ENCODE assay signal across 8 cellular contexts in genomic region chr1:39407496-39407888, GRCh38.
DNase-seq lines count a peak whose midpoint lies in the region; ATAC-seq, FAIRE-seq and TF ChIP-seq lines count a peak whose summit lies in the region.

No MANE protein-coding gene starts in this region.

- H2BK12ac ChIP-seq in H1 (ENCODE audit: low read depth, low read length): no peak overlapping the region
- H2BK12ac ChIP-seq in trophoblast cell (ENCODE audit: low read length): no peak overlapping the region

- no peaks in the 10 kb centered on the region for H3K9me3 ChIP-seq in ES-I3 (ENCODE audit: control insufficient read depth, insufficient read depth, low read length)
- H3K9me3 ChIP-seq in H1 (ENCODE audit: insufficient read depth in 2 of 2, low read depth in 1 of 2, low read length in 1 of 2): no peaks in the 10 kb centered on the region
- no peaks in the 10 kb centered on the region for H3K9me3 ChIP-seq in trophoblast cell (ENCODE audit: insufficient read depth, low read depth, low read length)

- H3K4me2 ChIP-seq in H1 (ENCODE audit: insufficient read depth in 1 of 2, low read depth in 2 of 2, low read length in 2 of 2) (peak overlapping the region; percentile 91 to 97), trophoblast cell (ENCODE audit: low read length) (peak overlapping the region; percentile 83)

- no peak overlapping the region for H4K12ac ChIP-seq in trophoblast cell (ENCODE audit: low read depth, low read length)

- POLR2A ChIA-PET in H1 (lab: Charles Lee; ENCODE audit: partially characterized antibody): interaction anchor here (0.9 to 1.8 kb wide), 3 partner anchors 9 to 417 kb away, joined by 3 to 7 read pairs (median 3); partner anchors contain the start of gene AKIRIN1

- H2AK5ac ChIP-seq in H1 (ENCODE audit: low read depth, low read length) (no peak overlapping the region), trophoblast cell (ENCODE audit: low read length) (no peak overlapping the region)

- intact Hi-C loops in posterior cingulate gyrus (cut with DNase I): loop anchor here (10.0 kb wide), 1 partner anchor 303 kb away; no protein-coding TSS in a partner anchor

- H3K79me2 ChIP-seq in H1 (ENCODE audit: control insufficient read depth in 1 of 2, insufficient read depth in 2 of 2, low read length in 2 of 2) (peaks cover 6 to 29% of the 10 kb centered on the region in 2 experiments), trophoblast cell (ENCODE audit: control insufficient read depth, insufficient read depth, low read length, poor library complexity) (peaks cover 10% of the 10 kb centered on the region)

- no peak overlapping the region for H4K5ac ChIP-seq in H1 (ENCODE audit: insufficient read length, low read depth, low read length)

- no peak for TF ChIP-seq POLR2A in H1 (IDR thresholded peaks at IDR 0.05; ENCODE audit: control extremely low read depth in 1 of 2, low read depth in 2 of 2, low read length in 2 of 2)

- no peak overlapping the region for H3K23ac ChIP-seq in H1 (ENCODE audit: insufficient read length)
- no peak overlapping the region for H3K23ac ChIP-seq in trophoblast cell (ENCODE audit: low read length)

- H3K4me3 ChIP-seq in H1 (ENCODE audit: extremely low read depth in 1 of 4, insufficient read depth in 2 of 4, low read depth in 3 of 4, low read length in 4 of 4) (peak overlapping the region; percentile 73 to 97 (median 84); a peak in 7 of 8 replicates), trophoblast cell (ENCODE audit: low read depth, low read length) (no peak overlapping the region)

- H3K79me1 ChIP-seq in H1 (ENCODE audit: low read depth, low read length) (peaks cover 7% of the 10 kb centered on the region; the same call in 1 of the 2 replicates), trophoblast cell (ENCODE audit: low read length) (peaks cover 12% of the 10 kb centered on the region)

- H3K4ac ChIP-seq in H1 (replicated peaks; ENCODE audit: insufficient read length, low read depth, low read length): no peak overlapping the region
- no peak overlapping the region for H3K4ac ChIP-seq in trophoblast cell (ENCODE audit: low read depth, low read length)

- H4K8ac ChIP-seq in H1 (ENCODE audit: extremely low read depth, insufficient read depth, low read length) (no peak overlapping the region), trophoblast cell (ENCODE audit: low read depth, low read length) (no peak overlapping the region)

- no peak for TF ChIP-seq RAD21 in H1 (IDR thresholded peaks at IDR 0.05 in 1 of 2, conservative IDR thresholded peaks at IDR 0.05 in 1 of 2; ENCODE audit: low read depth in 2 of 2, low read length in 2 of 2)

- 62% methylated on average over 7 of the region's 7 CpGs; no CpG with 5 or more reads in 1 of the 2 experiments for WGBS in H1 (ENCODE audit: extremely low coverage in 1 of 2, insufficient coverage in 1 of 2, insufficient read length in 1 of 2, insufficient replicate concordance in 2 of 2, low coverage in 1 of 2, low lambda C conversion rate in 2 of 2, missing lambda C conversion rate in 1 of 2), 2 experiments
- no CpG with 5 or more reads among the region's 7 CpGs for WGBS in trophoblast cell (ENCODE audit: extremely low coverage, insufficient coverage, insufficient read length)

- H2BK20ac ChIP-seq in H1 (ENCODE audit: low read length): no peak overlapping the region

- H3K27ac ChIP-seq in H1 (ENCODE audit: low read depth, low read length) (no peak overlapping the region), trophoblast cell (ENCODE audit: low read depth, low read length) (peak overlapping the region; percentile 93)

- H3K14ac ChIP-seq in H1 (ENCODE audit: insufficient read length) (no peak overlapping the region), trophoblast cell (ENCODE audit: low read length) (no peak overlapping the region)

- peak; percentile 29 for DNase-seq in NCI-H82 (lab: John Stamatoyannopoulos, UW)
- no peak for DNase-seq in H1 (ENCODE audit: low read depth in 1 of 2, low spot score in 2 of 2)
- DNase-seq in trophoblast cell: peak in 1 of 2 donors; percentile 6
- no peak for DNase-seq in posterior cingulate gyrus

- H3K56ac ChIP-seq in H1 (replicated peaks; ENCODE audit: insufficient read length, low read depth, low read length): no peak overlapping the region

- no peak overlapping the region for H2BK15ac ChIP-seq in H1 (ENCODE audit: low read length)

- H2AFZ ChIP-seq in H1 (ENCODE audit: low read length) (no peak overlapping the region), trophoblast cell (ENCODE audit: insufficient read depth, low read length, poor library complexity) (no peak overlapping the region)

- peak overlapping the region; percentile 64; the same call in 1 of the 2 replicates for H3K9ac ChIP-seq in ES-I3 (ENCODE audit: low read depth, low read length)
- peak overlapping the region in 1 of 4 experiments; percentile 10; a peak in 1 of 7 replicates for H3K9ac ChIP-seq in H1 (replicated peaks in 1 of 4; ENCODE audit: extremely low read depth in 1 of 4, low read depth in 3 of 4, low read length in 3 of 4)
- H3K9ac ChIP-seq in trophoblast cell (ENCODE audit: low read length): no peak overlapping the region

- TF ChIP-seq EP300 in H1 (IDR thresholded peaks at IDR 0.05; ENCODE audit: borderline replicate concordance in 1 of 2, low read depth in 2 of 2, low read length in 2 of 2): no peak

- H3K36me3 ChIP-seq in ES-I3 (ENCODE audit: insufficient read depth, low read length) (peaks cover 16% of the 10 kb centered on the region; the same call in 1 of the 2 replicates), H1 (ENCODE audit: control insufficient read depth in 2 of 4, insufficient read depth in 4 of 4, low read length in 3 of 4) (peaks cover 2 to 7% (median 6%) of the 10 kb centered on the region in 4 experiments; a peak in 3 of 8 replicates), trophoblast cell (ENCODE audit: control insufficient read depth in 1 of 2, insufficient read depth in 2 of 2, low read length in 2 of 2) (peaks cover 0 to 5% of the 10 kb centered on the region in 2 experiments)

- no peak for TF ChIP-seq CTCF in H1 (IDR thresholded peaks at IDR 0.05; ENCODE audit: control extremely low read depth in 1 of 3, insufficient read depth in 1 of 3, low read depth in 1 of 3, low read length in 3 of 3)

- peaks cover 7% of the 10 kb centered on the region; the same call in 1 of the 2 replicates for H3K23me2 ChIP-seq in H1 (ENCODE audit: low read depth, low read length)

- CTCF ChIA-PET in H1 (lab: Charles Lee; ENCODE audit: partially characterized antibody): interaction anchor here (0.7 to 7.0 kb wide), 7 partner anchors 9 to 149 kb away, joined by 3 to 46 read pairs (median 3); no protein-coding TSS in a partner anchor

- H3K18ac ChIP-seq in H1 (ENCODE audit: extremely low read depth, low read length): no peak overlapping the region
- no peak overlapping the region for H3K18ac ChIP-seq in trophoblast cell (ENCODE audit: low read length)

- no peak overlapping the region for H2BK5ac ChIP-seq in H1 (ENCODE audit: low read depth, low read length)
- no peak overlapping the region for H2BK5ac ChIP-seq in trophoblast cell (ENCODE audit: low read depth, low read length, poor library complexity)

- H4K91ac ChIP-seq in H1 (replicated peaks; ENCODE audit: insufficient read length, low read length) (no peak overlapping the region), trophoblast cell (ENCODE audit: low read depth, low read length) (no peak overlapping the region)

- ATAC-seq in HG02610 (IDR thresholded peaks at IDR 0.05; ENCODE audit: unreplicated experiment) (no peak), GM19463 (IDR thresholded peaks at IDR 0.05; ENCODE audit: unreplicated experiment) (no peak), GM21381 (IDR thresholded peaks at IDR 0.05; ENCODE audit: unreplicated experiment) (no peak)

- peaks cover 8 to 10% of the 10 kb centered on the region in 2 experiments for H4K20me1 ChIP-seq in H1 (replicated peaks in 1 of 2; ENCODE audit: control insufficient read depth in 1 of 2, insufficient read depth in 2 of 2, low read length in 2 of 2)

- FAIRE-seq in H1 (lab: Jason Lieb, UNC): no peak

- peaks cover 33% of the 10 kb centered on the region for H3K4me1 ChIP-seq in ES-I3 (ENCODE audit: insufficient read depth, low read length)
- H3K4me1 ChIP-seq in H1 (replicated peaks in 1 of 4; ENCODE audit: control insufficient read depth in 3 of 4, insufficient read depth in 4 of 4, low read length in 3 of 4): peaks cover 0 to 18% (median 12%) of the 10 kb centered on the region in 4 experiments; a peak in 4 of 7 replicates
- H3K4me1 ChIP-seq in trophoblast cell (ENCODE audit: control insufficient read depth in 1 of 2, insufficient read depth in 2 of 2, low read length in 2 of 2): peaks cover 2 to 15% of the 10 kb centered on the region in 2 experiments

- H2BK120ac ChIP-seq in H1 (replicated peaks; ENCODE audit: low read depth, low read length) (no peak overlapping the region), trophoblast cell (ENCODE audit: insufficient read depth, low read length, poor library complexity) (no peak overlapping the region)

- no peaks in the 10 kb centered on the region for H3K27me3 ChIP-seq in H1 (replicated peaks in 1 of 4; ENCODE audit: control insufficient read depth in 3 of 4, extremely low read depth in 1 of 4, insufficient read depth in 3 of 4, low read length in 3 of 4)
- no peaks in the 10 kb centered on the region for H3K27me3 ChIP-seq in trophoblast cell (ENCODE audit: insufficient read depth, low read length)

TF ChIP-seq in H1, 55 proteins besides CTCF, POLR2A, EP300 and RAD21:
- TF ChIP-seq GABPA (IDR thresholded peaks at IDR 0.05; ENCODE audit: borderline replicate concordance, insufficient read depth, low read length) (no peak), JUND (IDR thresholded peaks at IDR 0.05; ENCODE audit: low read length) (no peak), POLR2AphosphoS5 (IDR thresholded peaks at IDR 0.05; ENCODE audit: low read depth, low read length) (no peak), SP4 (IDR thresholded peaks at IDR 0.05; ENCODE audit: low read length) (no peak), E2F6 (IDR thresholded peaks at IDR 0.05) (no peak), TBP (IDR thresholded peaks at IDR 0.05; ENCODE audit: low read depth, low read length) (no peak), CEBPB (IDR thresholded peaks at IDR 0.05; ENCODE audit: low read depth, low read length) (no peak), NANOG (IDR thresholded peaks at IDR 0.05; ENCODE audit: insufficient read depth, low read depth, low read length, poor library complexity, severe bottlenecking) (no peak), SUZ12 (IDR thresholded peaks at IDR 0.05; ENCODE audit: low read length) (no peak), MAX (IDR thresholded peaks at IDR 0.05) (no peak), TAF1 (IDR thresholded peaks at IDR 0.05; ENCODE audit: low read depth, low read length) (no peak)
